2 cellular contexts compared by ENCODE assay signal in genomic region chr15:67202091-67202490, GRCh38.
TF ChIP-seq lines count a peak whose summit lies in the region.

No MANE protein-coding gene starts in this region.

TF ChIP-seq in IMR-90, 13 proteins besides CTCF, POLR2A, EP300 and RAD21:
- no peak for TF ChIP-seq CEBPB (IDR thresholded peaks at IDR 0.05; ENCODE audit: low read depth, low read length)
TF ChIP-seq in IMR-90: peak in this region for 0.

TF ChIP-seq in endothelial cell of umbilical vein, 7 proteins besides CTCF, POLR2A, EP300 and RAD21:
- TF ChIP-seq MYC (IDR thresholded peaks at IDR 0.05; ENCODE audit: low read depth, low read length) (no peak), EZH2 (IDR thresholded peaks at IDR 0.05; ENCODE audit: borderline replicate concordance, low read depth, low read length, severe bottlenecking) (no peak)
